Comparison of ENCODE assay signal across 24 cellular contexts in genomic region chr13:30022256-30022655, GRCh38.
"Had no signal": no experiment of that assay in that cellular context is flagged by ENCODE, and none has a peak within 500 bp of the region (broad histone marks: within the 10 kb centered on the region; RNA-seq: fewer than 3 reads in every experiment).

No MANE protein-coding gene starts in this region.

- ATAC-seq: gastroesophageal sphincter, left colon, natural killer cell, T-helper 17 cell, WTC11 had no signal

- FAIRE-seq: astrocyte, endothelial cell of umbilical vein, keratinocyte, urothelium cell line had no signal

- H3K9me3 ChIP-seq: gastroesophageal sphincter, suprapubic skin, tibial nerve had no signal

- H3K4me1 ChIP-seq: gastroesophageal sphincter had no signal

- H3K36me3 ChIP-seq: brain microvascular endothelial cell, gastroesophageal sphincter, suprapubic skin, tibial nerve had no signal

- H3K4me3 ChIP-seq: gastroesophageal sphincter, suprapubic skin, tibial nerve had no signal

- H3K27me3 ChIP-seq: brain microvascular endothelial cell, gastroesophageal sphincter, suprapubic skin, tibial nerve had no signal

- DNase-seq: activated CD4-positive, alpha-beta memory T cell treated with anti-CD3 and anti-CD28 coated beads, Interleukin-2, amount 10 ng/mL, durations not matched to agents 7 days and 5 days; activated CD4-positive, alpha-beta T cell treated with anti-CD3 and anti-CD28 coated beads for 1 hour; activated CD4-positive, alpha-beta T cell treated with anti-CD3 and anti-CD28 coated beads, Interleukin-2, amount 10 ng/mL, durations not matched to agents 7 days and 5 days; activated CD8-positive, alpha-beta memory T cell treated with anti-CD3 and anti-CD28 coated beads, Interleukin-2, amount 50 U/mL, for 48 hours; activated gamma-delta T cell; activated naive CD4-positive, alpha-beta T cell treated with anti-CD3 and anti-CD28 coated beads, Interleukin-2, amount 50 U/mL, for 16 hours; activated T-cell treated with anti-CD3 and anti-CD28 coated beads, Interleukin-2, amount 50 U/mL, for 24 hours; amniotic stem cell; brain microvascular endothelial cell; hippocampal formation; left colon; natural killer cell; stimulated activated CD4-positive, alpha-beta T cell treated with anti-CD3 and anti-CD28 coated beads, Interleukin-15, amount 100 ng/mL, for 24 hours; stimulated activated CD4-positive, alpha-beta T cell treated with anti-CD3 and anti-CD28 coated beads, Interleukin-2, amount 100 ng/mL, for 24 hours; stimulated activated naive CD4-positive, alpha-beta T cell; T-helper 17 cell had no signal

- H3K27ac ChIP-seq: brain microvascular endothelial cell, gastroesophageal sphincter, suprapubic skin, tibial nerve had no signal
